ENCODE assay signal across 23 cellular contexts in genomic region chr2:197236159-197236558, GRCh38.
DNase-seq lines count a peak whose midpoint lies in the region; TF ChIP-seq lines count a peak whose summit lies in the region.
"Had no signal": no experiment of that assay in that cellular context is flagged by ENCODE, and none has a peak within 500 bp of the region (broad histone marks: within the 10 kb centered on the region; RNA-seq: fewer than 3 reads in every experiment).

No MANE protein-coding gene starts in this region.

- intact Hi-C loops in activated naive CD4-positive, alpha-beta T cell treated with anti-CD3 and anti-CD28 coated beads for 36 hours (cut with micrococcal nuclease), result loop anchor here (5.0 kb wide), 1 partner anchor 141 kb away; no protein-coding TSS in a partner anchor
- intact Hi-C loops in dorsolateral prefrontal cortex (cut with DNase I), result loop anchor here in 1 of 2 donors (5.0 kb wide), 1 partner anchor 71 kb away; no protein-coding TSS in a partner anchor

- H3K14ac ChIP-seq in neuronal stem cell (ENCODE audit: low read length), result no peak overlapping the region

- H3K4me2 ChIP-seq in neuronal stem cell (ENCODE audit: insufficient read depth, low read length, poor library complexity, severe bottlenecking), result no peak overlapping the region

- peak; percentile 59 for DNase-seq in activated naive CD4-positive, alpha-beta T cell treated with anti-CD3 and anti-CD28 coated beads for 36 hours
- DNase-seq in activated naive CD4-positive, alpha-beta T cell (lab: John Stamatoyannopoulos, UW), result no peak
- no peak for DNase-seq in activated CD4-positive, alpha-beta memory T cell treated with anti-CD3 and anti-CD28 coated beads, Interleukin-2, amount 10 ng/mL, durations not matched to agents 7 days and 5 days
- DNase-seq in dorsolateral prefrontal cortex, result no peak
- DNase-seq in substantia nigra (lab: John Stamatoyannopoulos, UW), result no peak
- no peak for DNase-seq in NCI-H226
- DNase-seq in stimulated activated CD4-positive, alpha-beta T cell treated with anti-CD3 and anti-CD28 coated beads, Interleukin-15, amount 100 ng/mL, for 24 hours, result no peak
- no peak for DNase-seq in neuronal stem cell (ENCODE audit: low spot score)
- DNase-seq: activated CD4-positive, CD25-positive, alpha-beta regulatory T cell; activated CD8-positive, alpha-beta memory T cell treated with anti-CD3 and anti-CD28 coated beads, Interleukin-2, amount 50 U/mL, for 48 hours; amniotic stem cell; esophagus squamous epithelium; HFFc6; kidney glomerular epithelial cell; mesendoderm; NCI-H1436 treated with DMSO at 0.1 percent for 48 hours; NCI-H2171 treated with DMSO at 0.1 percent for 48 hours; nephron progenitor cell; PC-3; SJCRH30; stimulated activated CD4-positive, alpha-beta T cell treated with anti-CD3 and anti-CD28 coated beads, Interleukin-4, amount 100 ng/mL, for 4 hours had no signal

- no peak overlapping the region for H4K8ac ChIP-seq in neuronal stem cell (ENCODE audit: low read depth, low read length)

- H3K18ac ChIP-seq in neuronal stem cell (ENCODE audit: low read length), result no peak overlapping the region

- H3K9me3 Mint-ChIP-seq in activated naive CD4-positive, alpha-beta T cell treated with anti-CD3 and anti-CD28 coated beads for 36 hours, result no peaks in the 10 kb centered on the region
- no peaks in the 10 kb centered on the region for H3K9me3 Mint-ChIP-seq in activated CD4-positive, alpha-beta memory T cell treated with anti-CD3 and anti-CD28 coated beads, Interleukin-2, amount 10 ng/mL, durations not matched to agents 7 days and 5 days
- H3K9me3 Mint-ChIP-seq: HFFc6, nephron progenitor cell had no signal

- H3K9ac ChIP-seq in neuronal stem cell (ENCODE audit: low read depth, low read length, poor library complexity), result no peak overlapping the region

- H3K4me3 Mint-ChIP-seq in activated naive CD4-positive, alpha-beta T cell treated with anti-CD3 and anti-CD28 coated beads for 36 hours, result peak overlapping the region; percentile 59
- H3K4me3 Mint-ChIP-seq in activated CD4-positive, alpha-beta memory T cell treated with anti-CD3 and anti-CD28 coated beads, Interleukin-2, amount 10 ng/mL, durations not matched to agents 7 days and 5 days, result no peak overlapping the region
- H3K4me3 Mint-ChIP-seq: HFFc6, nephron progenitor cell had no signal

- H3K4me3 ChIP-seq in dorsolateral prefrontal cortex (peak overlapping the region in 6 of 59 donors; percentile 28 to 62 (median 38)), neuronal stem cell (ENCODE audit: low read length in 2 of 2) (no peak overlapping the region)
- H3K4me3 ChIP-seq: esophagus squamous epithelium, SJCRH30, skin epidermis had no signal

- no peak overlapping the region for H3K4ac ChIP-seq in neuronal stem cell (ENCODE audit: low read length)

- no peak overlapping the region for H3K23ac ChIP-seq in neuronal stem cell (ENCODE audit: low read depth, low read length, poor library complexity)

- H3K27me3 Mint-ChIP-seq in activated naive CD4-positive, alpha-beta T cell treated with anti-CD3 and anti-CD28 coated beads for 36 hours (ENCODE audit: low read depth), result no peaks in the 10 kb centered on the region
- H3K27me3 Mint-ChIP-seq in activated CD4-positive, alpha-beta memory T cell treated with anti-CD3 and anti-CD28 coated beads, Interleukin-2, amount 10 ng/mL, durations not matched to agents 7 days and 5 days, result no peaks in the 10 kb centered on the region
- H3K27me3 Mint-ChIP-seq: progenitor cell of endocrine pancreas had no signal

- no peak for TF ChIP-seq CTCF in dorsolateral prefrontal cortex (IDR thresholded peaks at IDR 0.05 in 54 of 56, conservative IDR thresholded peaks at IDR 0.05 in 2 of 56; ENCODE audit: low read depth in 1 of 56, partially characterized antibody in 56 of 56)

- H3K4me1 ChIP-seq in neuronal stem cell (ENCODE audit: control insufficient read depth in 2 of 2, insufficient read depth in 1 of 2, low read depth in 1 of 2, low read length in 2 of 2), result peaks cover 7% of the 10 kb centered on the region in 2 donors
- H3K4me1 ChIP-seq: SJCRH30 had no signal

- no peak overlapping the region for H2AFZ ChIP-seq in neuronal stem cell (ENCODE audit: low read length)

- H3K79me1 ChIP-seq in neuronal stem cell (ENCODE audit: low read depth, low read length), result no peaks in the 10 kb centered on the region

- no peaks in the 10 kb centered on the region for H3K36me3 ChIP-seq in neuronal stem cell (replicated peaks in 1 of 2; ENCODE audit: control insufficient read depth in 2 of 2, insufficient read depth in 2 of 2, low read length in 2 of 2)
- H3K36me3 ChIP-seq: esophagus squamous epithelium, SJCRH30 had no signal

- peaks cover 3% of the 10 kb centered on the region for H3K36me3 Mint-ChIP-seq in activated naive CD4-positive, alpha-beta T cell treated with anti-CD3 and anti-CD28 coated beads for 36 hours (ENCODE audit: low read depth)
- peaks cover 43% of the 10 kb centered on the region for H3K36me3 Mint-ChIP-seq in activated CD4-positive, alpha-beta memory T cell treated with anti-CD3 and anti-CD28 coated beads, Interleukin-2, amount 10 ng/mL, durations not matched to agents 7 days and 5 days (ENCODE audit: low read depth)

- no peak overlapping the region for H2AK5ac ChIP-seq in neuronal stem cell (ENCODE audit: low read depth, low read length)

- WGBS in neuronal stem cell (ENCODE audit: extremely low coverage in 2 of 2, insufficient read length in 2 of 2, insufficient replicate concordance in 1 of 2), 2 donors, result no CpG with 5 or more reads among the region's 2 CpGs

- H2BK120ac ChIP-seq in neuronal stem cell (ENCODE audit: low read depth, low read length), result no peak overlapping the region

- POLR2A ChIA-PET in activated CD4-positive, alpha-beta memory T cell treated with anti-CD3 and anti-CD28 coated beads, Interleukin-2, amount 10 ng/mL, durations not matched to agents 7 days and 5 days (lab: Charles Lee), result interaction anchor here (1.3 to 5.9 kb wide), 7 partner anchors 21 to 61 kb away, joined by 3 to 73 read pairs (median 7); no protein-coding TSS in a partner anchor

- CTCF ChIA-PET in activated naive CD4-positive, alpha-beta T cell treated with anti-CD3 and anti-CD28 coated beads for 36 hours (lab: Charles Lee), result interaction anchor here (1.1 kb wide), 1 partner anchor 75 kb away, joined by 4 read pairs; no protein-coding TSS in a partner anchor
- CTCF ChIA-PET in activated CD4-positive, alpha-beta memory T cell treated with anti-CD3 and anti-CD28 coated beads, Interleukin-2, amount 10 ng/mL, durations not matched to agents 7 days and 5 days (lab: Charles Lee), result interaction anchor here (1.5 to 2.3 kb wide), 3 partner anchors 37 to 75 kb away, joined by 3 to 13 read pairs (median 8); no protein-coding TSS in a partner anchor

- H3K27me3 ChIP-seq in dorsolateral prefrontal cortex (no peaks in the 10 kb centered on the region), neuronal stem cell (ENCODE audit: control insufficient read depth in 3 of 3, insufficient read depth in 3 of 3, low read depth in 1 of 3, low read length in 3 of 3) (no peaks in the 10 kb centered on the region)
- H3K27me3 ChIP-seq: esophagus squamous epithelium, SJCRH30 had no signal

- H3K27ac ChIP-seq in dorsolateral prefrontal cortex (peak overlapping the region in 41 of 59 donors; percentile 16 to 78 (median 62)), substantia nigra (ENCODE audit: low read depth, low read length, poor library complexity, severe bottlenecking) (peak overlapping the region; percentile 71), neuronal stem cell (replicated peaks; ENCODE audit: low read length) (no peak overlapping the region)
- H3K27ac ChIP-seq: esophagus squamous epithelium, SJCRH30 had no signal

- H3K27ac Mint-ChIP-seq in activated naive CD4-positive, alpha-beta T cell treated with anti-CD3 and anti-CD28 coated beads for 36 hours, result peak overlapping the region; percentile 91
- H3K27ac Mint-ChIP-seq in activated CD4-positive, alpha-beta memory T cell treated with anti-CD3 and anti-CD28 coated beads, Interleukin-2, amount 10 ng/mL, durations not matched to agents 7 days and 5 days, result peak overlapping the region; percentile 89
- H3K27ac Mint-ChIP-seq: HFFc6, nephron progenitor cell, progenitor cell of endocrine pancreas had no signal

- H2BK12ac ChIP-seq in neuronal stem cell (ENCODE audit: low read length), result no peak overlapping the region

- H2BK15ac ChIP-seq in neuronal stem cell (ENCODE audit: low read length), result no peak overlapping the region

- H2BK5ac ChIP-seq in neuronal stem cell (ENCODE audit: low read length), result no peak overlapping the region

- no peak overlapping the region for H4K91ac ChIP-seq in neuronal stem cell (ENCODE audit: low read depth, low read length, poor library complexity)

- H3K4me1 Mint-ChIP-seq in activated naive CD4-positive, alpha-beta T cell treated with anti-CD3 and anti-CD28 coated beads for 36 hours (ENCODE audit: low read depth), result peaks cover 90% of the 10 kb centered on the region
- peaks cover 89% of the 10 kb centered on the region for H3K4me1 Mint-ChIP-seq in activated CD4-positive, alpha-beta memory T cell treated with anti-CD3 and anti-CD28 coated beads, Interleukin-2, amount 10 ng/mL, durations not matched to agents 7 days and 5 days

- no peaks in the 10 kb centered on the region for H3K9me3 ChIP-seq in neuronal stem cell (replicated peaks in 1 of 2; ENCODE audit: control insufficient read depth in 2 of 2, insufficient read depth in 1 of 2, low read depth in 1 of 2, low read length in 2 of 2)
- H3K9me3 ChIP-seq: esophagus squamous epithelium, SJCRH30 had no signal
